Comparison of ENCODE assay signal across 25 cellular contexts in the genomic region with DNA sequence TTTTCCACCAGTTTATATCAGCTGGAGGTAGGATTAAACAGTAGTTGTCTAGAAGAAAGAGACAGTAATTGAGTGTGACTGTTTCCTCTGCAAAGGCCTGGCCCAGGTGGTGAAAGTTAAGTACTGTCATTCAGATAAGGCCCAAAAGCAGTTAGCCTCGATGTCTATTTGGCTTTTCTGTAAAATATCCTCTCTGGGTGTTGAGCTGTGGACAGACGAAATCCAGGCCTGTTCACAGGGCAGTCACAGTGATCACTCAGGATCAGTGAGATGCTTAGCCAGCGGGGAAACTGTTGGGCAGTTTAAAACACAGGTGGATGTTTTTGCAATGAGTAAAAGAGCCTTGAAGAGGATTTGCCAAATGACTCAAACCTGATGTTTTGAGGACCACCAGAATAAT. TPM values are rescaled to one million over a fixed set of nuclear protein-coding genes. Genes with fewer than 3 reads are reported as not detected.
DNase-seq lines count a peak whose midpoint lies in the region; ATAC-seq and TF ChIP-seq lines count a peak whose summit lies in the region.
"Had no signal": no experiment of that assay in that cellular context is flagged by ENCODE, and none has a peak within 500 bp of the region (broad histone marks: within the 10 kb centered on the region; RNA-seq: fewer than 3 reads in every experiment).

No MANE protein-coding gene starts in this region.

- no peak overlapping the region for H2BK5ac ChIP-seq in mesendoderm (ENCODE audit: low read length)

- H2BK120ac ChIP-seq in mesendoderm (ENCODE audit: low read depth, low read length), result no peak overlapping the region

- H3K36me3 ChIP-seq in GM23248 (ENCODE audit: low read depth) (no peaks in the 10 kb centered on the region), RWPE2 (ENCODE audit: low read depth) (no peaks in the 10 kb centered on the region), fibroblast of lung (ENCODE audit: control insufficient read depth, insufficient read depth, low read length) (no peaks in the 10 kb centered on the region), mesendoderm (ENCODE audit: control insufficient read depth, insufficient read depth, low read length) (no peaks in the 10 kb centered on the region)
- H3K36me3 ChIP-seq: upper lobe of right lung had no signal

- DNase-seq in GM23248 (peak; percentile 5), RWPE2 (ENCODE audit: low spot score) (no peak), fibroblast of lung (ENCODE audit: low read depth in 2 of 2) (peak in 1 of 2 donors; percentile 26), mesendoderm (peak; percentile 48), foreskin fibroblast (no peak), SHP77 treated with DMSO at 0.1 percent for 48 hours (lab: John Stamatoyannopoulos, UW) (no peak), DMS114 treated with DMSO at 0.1 percent for 48 hours (lab: John Stamatoyannopoulos, UW; ENCODE audit: unreplicated experiment) (no peak), NCI-H1417 (lab: John Stamatoyannopoulos, UW) (no peak)
- DNase-seq: activated CD4-positive, alpha-beta memory T cell treated with anti-CD3 and anti-CD28 coated beads, Interleukin-2, amount 10 ng/mL, durations not matched to agents 7 days and 5 days; activated effector memory CD4-positive, alpha-beta T cell treated with Interleukin-2 at 50 U/mL for 16 hours; activated naive CD8-positive, alpha-beta T cell treated with anti-CD3 and anti-CD28 coated beads, Interleukin-2, amount 50 U/mL, for 24 hours; CD8-positive, alpha-beta T cell; DMS153; effector CD8-positive, alpha-beta T cell; glutamatergic neuron; NCI-H146; NCI-H2171; NCI-H526; nucleus accumbens; RPMI8226; stimulated activated CD4-positive, alpha-beta T cell treated with anti-CD3 and anti-CD28 coated beads, Interleukin-2, amount 100 ng/mL, for 48 hours; T1000; upper lobe of right lung had no signal

- H3K9me2 ChIP-seq in GM23248 (ENCODE audit: insufficient read depth), result no peaks in the 10 kb centered on the region

- WGBS in GM23248 (ENCODE audit: low coverage in 1 of 2, low lambda C conversion rate in 2 of 2, missing lambda C conversion rate in 2 of 2), 2 experiments, result 50 to 62% methylated on average over 3 of the region's 3 CpGs
- no CpG with 5 or more reads among the region's 3 CpGs for WGBS in mesendoderm (ENCODE audit: extremely low coverage, insufficient coverage, low lambda C conversion rate)

- H3K27ac ChIP-seq in GM23248, result peak overlapping the region; percentile 19
- H3K27ac ChIP-seq in RWPE2 (ENCODE audit: poor library complexity, severe bottlenecking), result peak overlapping the region; percentile 81
- H3K27ac ChIP-seq in fibroblast of lung (ENCODE audit: insufficient read depth, low read length), result no peak overlapping the region
- H3K27ac ChIP-seq in mesendoderm (ENCODE audit: low read depth, low read length), result no peak overlapping the region
- H3K27ac ChIP-seq: KMS-11, upper lobe of right lung had no signal

- H3K4me1 ChIP-seq in GM23248 (ENCODE audit: insufficient read depth), result peaks cover 21% of the 10 kb centered on the region
- H3K4me1 ChIP-seq in RWPE2 (ENCODE audit: insufficient read depth, poor library complexity, severe bottlenecking), result peaks cover 17% of the 10 kb centered on the region
- peaks cover 14% of the 10 kb centered on the region for H3K4me1 ChIP-seq in fibroblast of lung (ENCODE audit: control insufficient read depth, extremely low read depth, insufficient read depth, low read length)
- peaks cover 9% of the 10 kb centered on the region for H3K4me1 ChIP-seq in mesendoderm (ENCODE audit: control insufficient read depth, low read depth, low read length)
- H3K4me1 ChIP-seq: upper lobe of right lung had no signal

- H4K5ac ChIP-seq in mesendoderm (ENCODE audit: low read length), result no peak overlapping the region

- H3K79me2 ChIP-seq in GM23248 (ENCODE audit: insufficient read depth) (no peaks in the 10 kb centered on the region), fibroblast of lung (ENCODE audit: control insufficient read depth, insufficient read depth, low read length) (no peaks in the 10 kb centered on the region), mesendoderm (ENCODE audit: control insufficient read depth, insufficient read depth, low read length) (no peaks in the 10 kb centered on the region)

- H3K9ac ChIP-seq in GM23248 (no peak overlapping the region), fibroblast of lung (ENCODE audit: insufficient read depth, low read length) (no peak overlapping the region), mesendoderm (ENCODE audit: low read length) (no peak overlapping the region)
- H3K9ac ChIP-seq: KMS-11 had no signal

- H2BK15ac ChIP-seq in mesendoderm (replicated peaks; ENCODE audit: low read depth), result no peak overlapping the region

- H4K8ac ChIP-seq in mesendoderm (ENCODE audit: low read depth, low read length), result no peak overlapping the region

- TF ChIP-seq CTCF in RWPE2 (IDR thresholded peaks at IDR 0.05; ENCODE audit: poor library complexity, severe bottlenecking), result no peak
- TF ChIP-seq CTCF in fibroblast of lung (conservative IDR thresholded peaks at IDR 0.05 in 1 of 2, IDR thresholded peaks at IDR 0.05 in 1 of 2; ENCODE audit: low read depth in 1 of 2, low read length in 2 of 2), result no peak
- TF ChIP-seq CTCF in foreskin fibroblast (IDR thresholded peaks at IDR 0.05; ENCODE audit: low read depth, low read length), result no peak

- in situ Hi-C loops in GM23248 (cut with MboI), result no loop called here

- H3K18ac ChIP-seq in mesendoderm (ENCODE audit: low read length), result no peak overlapping the region

- no peak for ATAC-seq in RWPE2 (ENCODE audit: low read depth)
- ATAC-seq: activated naive CD8-positive, alpha-beta T cell treated with anti-CD3 and anti-CD28 coated beads, Interleukin-2, amount 50 U/mL, for 24 hours; CD8-positive, alpha-beta T cell; esophagus mucosa; upper lobe of right lung had no signal

- H2AK5ac ChIP-seq in mesendoderm (ENCODE audit: low read length), result no peak overlapping the region

- no peaks in the 10 kb centered on the region for H3K79me1 ChIP-seq in mesendoderm (ENCODE audit: low read length)

- H3K23ac ChIP-seq in mesendoderm (ENCODE audit: low read length), result no peak overlapping the region

- H3K56ac ChIP-seq in mesendoderm (ENCODE audit: low read length), result no peak overlapping the region

- H2AFZ ChIP-seq in GM23248 (peak overlapping the region; percentile 28; the same call in 1 of the 2 replicates), fibroblast of lung (ENCODE audit: low read length) (peak overlapping the region; percentile 48)

- H3K27me3 ChIP-seq in GM23248 (replicated peaks; ENCODE audit: insufficient read depth) (no peaks in the 10 kb centered on the region), RWPE2 (ENCODE audit: insufficient read depth, poor library complexity, severe bottlenecking) (no peaks in the 10 kb centered on the region), fibroblast of lung (ENCODE audit: control insufficient read depth, insufficient read depth, low read length) (no peaks in the 10 kb centered on the region), mesendoderm (ENCODE audit: insufficient read depth, low read length, poor library complexity) (no peaks in the 10 kb centered on the region)
- H3K27me3 ChIP-seq: upper lobe of right lung had no signal

- no peaks in the 10 kb centered on the region for H4K20me1 ChIP-seq in GM23248 (ENCODE audit: insufficient read depth)
- no peaks in the 10 kb centered on the region for H4K20me1 ChIP-seq in fibroblast of lung (ENCODE audit: control insufficient read depth, extremely low read depth, insufficient read depth, low read length)

- H3K4me3 ChIP-seq in GM23248 (no peak overlapping the region), RWPE2 (ENCODE audit: severe bottlenecking) (no peak overlapping the region), fibroblast of lung (replicated peaks in 1 of 4; ENCODE audit: control extremely low read depth in 1 of 4, insufficient read depth in 1 of 4, low read depth in 3 of 4, low read length in 4 of 4) (no peak overlapping the region), mesendoderm (ENCODE audit: low read length) (no peak overlapping the region), foreskin fibroblast (ENCODE audit: low read depth in 1 of 2, low read length in 2 of 2) (no peak overlapping the region)
- H3K4me3 ChIP-seq: upper lobe of right lung had no signal

- no peaks in the 10 kb centered on the region for H3K9me3 ChIP-seq in GM23248 (ENCODE audit: low read depth)
- no peaks in the 10 kb centered on the region for H3K9me3 ChIP-seq in RWPE2 (ENCODE audit: severe bottlenecking)
- no peaks in the 10 kb centered on the region for H3K9me3 ChIP-seq in fibroblast of lung (ENCODE audit: control insufficient read depth, insufficient read depth, low read depth, low read length)
- H3K9me3 ChIP-seq: upper lobe of right lung had no signal

- H3F3A ChIP-seq in GM23248 (ENCODE audit: insufficient read depth), result peaks cover 23% of the 10 kb centered on the region

- H3K4me2 ChIP-seq in GM23248 (ENCODE audit: unreplicated experiment), result peak overlapping the region; percentile 34
- H3K4me2 ChIP-seq in fibroblast of lung (ENCODE audit: extremely low read depth, insufficient read depth, low read length), result no peak overlapping the region
- H3K4me2 ChIP-seq in mesendoderm (ENCODE audit: low read length), result no peak overlapping the region
- H3K4me2 ChIP-seq: KMS-11 had no signal

- no peak overlapping the region for H3K4ac ChIP-seq in mesendoderm (ENCODE audit: low read depth, low read length)

RNA-seq across cellular contexts. Expression of a gene that starts 22.0 kb away (rescaled TPM):
- 2.7 and 3.8 TPM in 2 replicates for total RNA-seq in GM23248 (2014; rRNA removed; shearing (Covaris generic))
- polyA plus RNA-seq in GM23248 (2016; fragmentation: Nextera tagmentation; extraction: Ambion mirVana) (3.5 and 3.9 TPM in 2 replicates), fibroblast of lung (2.8 TPM in 2 replicates)
- 2.3 and 5.4 TPM in 2 replicates for total RNA-seq in fibroblast of lung
- 1.9 and 2.1 TPM in 2 replicates for polyA plus RNA-seq in fibroblast of lung (2012)
- polyA minus RNA-seq in fibroblast of lung (ENCODE audit: low replicate concordance), result 5.4 and 9.6 TPM in 2 replicates
- polyA plus RNA-seq in mesendoderm (2013, experiment 1 of 2), result 3.7 TPM
- polyA plus RNA-seq in mesendoderm (2013, experiment 2 of 2), result 3.5 TPM

Comparison
In these comparisons a context has a peak if more than half of its experiments do, and no peak if none do; other contexts are left out.
1. DNase-seq: peak in GM23248 (single experiment) and mesendoderm (single experiment); none in RWPE2 (single experiment), foreskin fibroblast (0 of 2), SHP77 treated with DMSO at 0.1 percent for 48 hours (single experiment), DMS114 treated with DMSO at 0.1 percent for 48 hours (single experiment) and NCI-H1417 (0 of 3).
2. H3K27ac ChIP-seq: peak in GM23248 (single experiment) and RWPE2 (single experiment); none in fibroblast of lung (single experiment) and mesendoderm (single experiment).